In the genomic region with DNA sequence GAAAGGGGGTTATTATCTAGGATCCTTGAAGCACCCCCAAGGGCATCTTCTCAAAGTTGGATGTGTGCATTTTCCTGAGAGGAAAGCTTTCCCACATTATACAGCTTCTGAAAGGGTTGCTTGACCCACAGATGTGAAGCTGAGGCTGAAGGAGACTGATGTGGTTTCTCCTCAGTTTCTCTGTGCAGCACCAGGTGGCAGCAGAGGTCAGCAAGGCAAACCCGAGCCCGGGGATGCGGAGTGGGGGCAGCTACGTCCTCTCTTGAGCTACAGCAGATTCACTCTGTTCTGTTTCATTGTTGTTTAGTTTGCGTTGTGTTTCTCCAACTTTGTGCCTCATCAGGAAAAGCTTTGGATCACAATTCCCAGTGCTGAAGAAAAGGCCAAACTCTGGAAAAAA, we compare ENCODE assay signal across 8 cellular contexts.
DNase-seq lines count a peak whose midpoint lies in the region; TF ChIP-seq lines count a peak whose summit lies in the region.
"Not testable (repeated sequence)": the region's sequence is repeated elsewhere in the genome, so short reads cannot be mapped to it uniquely, and the experiment has no call there.

No MANE protein-coding gene starts in this region.

- not testable (repeated sequence) for H3K36me3 ChIP-seq in HAP-1 (replicated peaks); SK-N-SH (replicated peaks in 1 of 2; ENCODE audit: control insufficient read depth in 1 of 2, insufficient read depth in 2 of 2, low read length in 1 of 2); right atrium auricular region; neural progenitor cell

- CTCF ChIA-PET in AG04450 (lab: Charles Lee); SK-N-SH (lab: Yijun Ruan, JAX): not testable (repeated sequence)

- not testable (repeated sequence) for H3K27ac ChIP-seq in AG04450 (ENCODE audit: low read depth, low read length); SK-N-SH (ENCODE audit: low read depth in 2 of 2, low read length in 1 of 2); right atrium auricular region; neural progenitor cell

- in situ Hi-C loops in HAP-1 (cut with MboI; ENCODE audit: low sequenced_read_pairs) = not testable (repeated sequence)

- not testable (repeated sequence) for H3K4me3 ChIP-seq in AG04450 (ENCODE audit: low read depth, low read length); HAP-1; SK-N-SH (ENCODE audit: low read depth in 2 of 2, low read length in 1 of 2); choroid plexus epithelial cell (ENCODE audit: low read depth, low read length); right atrium auricular region; neural progenitor cell

- TF ChIP-seq EP300 in SK-N-SH (IDR thresholded peaks at IDR 0.05; ENCODE audit: borderline replicate concordance in 1 of 2, low read depth in 1 of 2, low read length in 1 of 2) = not testable (repeated sequence)

- H3K27ac Mint-ChIP-seq in neural progenitor cell = not testable (repeated sequence)

- not testable (repeated sequence) for H3F3A ChIP-seq in SK-N-SH (replicated peaks; ENCODE audit: insufficient read depth); neural progenitor cell (ENCODE audit: low read depth)

- H3K9me3 Mint-ChIP-seq in neural progenitor cell = not testable (repeated sequence)

- H3K27me3 Mint-ChIP-seq in neural progenitor cell (ENCODE audit: insufficient read depth, low read depth) = not testable (repeated sequence)

- H3K4me1 Mint-ChIP-seq in neural progenitor cell = not testable (repeated sequence)

- POLR2A ChIA-PET in AG04450 (lab: Yijun Ruan, JAX); SK-N-SH (lab: Yijun Ruan, JAX): not testable (repeated sequence)

- H4K20me1 ChIP-seq in SK-N-SH (ENCODE audit: insufficient read depth); neural progenitor cell (ENCODE audit: low read depth): not testable (repeated sequence)

- WGBS in SK-N-SH (ENCODE audit: low lambda C conversion rate) = 4% methylated on average over 5 of the region's 5 CpGs

- not testable (repeated sequence) for H3K4me1 ChIP-seq in HAP-1; SK-N-SH (ENCODE audit: control insufficient read depth in 1 of 2, insufficient read depth in 2 of 2, low read depth in 1 of 2, low read length in 1 of 2); right atrium auricular region; neural progenitor cell

- H3K4me2 ChIP-seq in SK-N-SH, neural progenitor cell: not testable (repeated sequence)

- not testable (repeated sequence) for H3K9ac ChIP-seq in SK-N-SH, neural progenitor cell

- not testable (repeated sequence) for H2AFZ ChIP-seq in SK-N-SH (ENCODE audit: low read depth); neural progenitor cell (replicated peaks)

- H3K9me2 ChIP-seq in SK-N-SH = not testable (repeated sequence)

- H3K36me3 Mint-ChIP-seq in neural progenitor cell = not testable (repeated sequence)

- not testable (repeated sequence) for H3K9me3 ChIP-seq in AG04450 (ENCODE audit: control insufficient read depth, insufficient read depth, low read length); HAP-1; SK-N-SH; right atrium auricular region; neural progenitor cell (ENCODE audit: low read depth)

- H3K27me3 ChIP-seq in AG04450 (ENCODE audit: control insufficient read depth, insufficient read depth, low read length); HAP-1 (ENCODE audit: low read depth); SK-N-SH (ENCODE audit: insufficient read depth); right atrium auricular region; neural progenitor cell: not testable (repeated sequence)

- H3K4me3 Mint-ChIP-seq in neural progenitor cell = not testable (repeated sequence)

- peak; percentile 62 for TF ChIP-seq RAD21 in SK-N-SH (IDR thresholded peaks at IDR 0.05; ENCODE audit: low read length)

- TF ChIP-seq CTCF in AG04450 (IDR thresholded peaks at IDR 0.05; ENCODE audit: low read depth, low read length) (peak; percentile 52), SK-N-SH (IDR thresholded peaks at IDR 0.05) (peak; percentile 85), choroid plexus epithelial cell (conservative IDR thresholded peaks at IDR 0.05; ENCODE audit: low read depth, low read length) (peak; percentile 55), right atrium auricular region (IDR thresholded peaks at IDR 0.05) (peak; percentile 16 to 55), neural progenitor cell (IDR thresholded peaks at IDR 0.05) (peak; percentile 58)

- not testable (repeated sequence) for DNase-seq in AG04450 (ENCODE audit: low read depth, low spot score); SK-N-SH
- DNase-seq in HAP-1 (ENCODE audit: low spot score in 2 of 2) = peak; percentile 3 to 81
- DNase-seq in activated T-cell treated with anti-CD3 and anti-CD28 coated beads, Interleukin-2, amount 50 U/mL, for 1 hour = peak; percentile 65
- DNase-seq in choroid plexus epithelial cell (ENCODE audit: low read depth) = peak; percentile 86
- DNase-seq in right atrium auricular region (ENCODE audit: low spot score) = peak; percentile 64
- peak; percentile 65 for DNase-seq in neural progenitor cell (ENCODE audit: low spot score)
- peak; percentile 37 to 73 (median 55) for DNase-seq in stimulated activated CD4-positive, alpha-beta T cell treated with anti-CD3 and anti-CD28 coated beads, TNF-alpha, amount 100 ng/mL, for 24 hours (ENCODE audit: low read depth in 3 of 3)

- H3K79me2 ChIP-seq in SK-N-SH (ENCODE audit: insufficient read depth); neural progenitor cell (ENCODE audit: low read depth): not testable (repeated sequence)

TF ChIP-seq in SK-N-SH, 30 proteins besides CTCF, POLR2A, EP300 and RAD21:
- TF ChIP-seq SMC3 (IDR thresholded peaks at IDR 0.05; ENCODE audit: low read depth, low read length) = peak; percentile 64
